ENCODE assay signal across 2 cellular contexts in the genomic region with DNA sequence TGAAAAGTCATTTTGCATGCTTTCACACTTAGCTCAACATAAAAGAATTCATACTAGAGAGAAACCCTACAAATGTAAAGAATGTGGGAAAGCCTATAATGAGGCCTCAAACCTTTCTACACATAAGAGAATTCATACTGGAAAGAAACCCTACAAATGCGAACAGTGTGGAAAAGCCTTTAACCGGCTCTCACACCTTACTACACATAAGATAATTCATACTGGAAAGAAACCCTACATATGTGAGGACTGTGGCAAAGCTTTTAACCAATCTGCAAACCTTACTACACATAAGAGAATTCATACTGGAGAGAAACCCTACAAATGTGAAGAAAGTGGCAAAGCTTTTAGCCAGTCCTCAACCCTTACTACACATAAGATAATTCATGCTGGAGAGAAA. TPM values are rescaled to one million over a fixed set of nuclear protein-coding genes. Genes with fewer than 3 reads are reported as not detected.
"Had no signal": no experiment of that assay in that cellular context is flagged by ENCODE, and none has a peak within 500 bp of the region (broad histone marks: within the 10 kb centered on the region; RNA-seq: fewer than 3 reads in every experiment).

No MANE protein-coding gene starts in this region.

RNA-seq across cellular contexts. Expression of a gene that starts 51.4 kb away (rescaled TPM):
- total RNA-seq: endodermal cell, endothelial cell of umbilical vein had no signal
- polyA plus RNA-seq: endothelial cell of umbilical vein had no signal
